In the genomic region with DNA sequence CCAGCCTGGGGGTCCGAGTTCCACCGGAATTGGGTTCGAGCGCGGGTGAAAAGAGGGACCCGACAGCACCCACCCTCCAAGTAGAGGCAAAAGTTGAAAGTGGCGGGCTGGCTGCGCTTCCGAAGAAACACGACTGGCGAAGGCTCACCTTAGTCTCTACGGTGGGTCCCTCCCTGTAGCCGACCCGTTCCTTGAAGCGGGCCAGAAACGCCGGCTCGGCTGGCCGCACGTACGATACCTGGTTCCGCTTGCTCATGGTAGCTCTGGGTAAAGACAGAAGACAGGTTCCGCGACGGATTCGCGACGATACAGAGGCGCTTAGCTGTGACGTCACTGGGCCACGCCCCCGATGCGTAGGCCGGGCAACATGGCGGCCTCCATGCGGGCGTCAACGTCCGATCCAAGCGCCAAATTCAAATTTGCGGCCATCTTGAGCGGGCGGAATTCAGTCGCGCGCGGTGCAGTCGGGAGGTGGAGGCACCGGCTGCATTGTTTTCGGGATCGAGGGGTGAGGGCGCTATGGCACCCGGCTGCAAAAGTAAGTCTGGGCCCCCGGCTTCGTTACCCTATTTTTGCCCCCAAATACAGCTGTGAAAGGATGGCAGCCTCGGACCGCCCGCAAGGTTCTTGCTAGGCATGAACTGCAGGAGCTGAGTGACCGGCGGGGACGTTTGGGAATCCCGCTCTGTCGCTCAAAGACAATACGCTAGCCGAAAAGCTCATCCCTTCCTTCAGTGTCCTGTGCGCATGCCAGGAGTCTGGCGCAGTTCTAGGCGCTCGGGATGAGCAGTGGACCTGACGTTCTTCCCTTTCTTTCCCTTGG, we compare ENCODE assay signal across 8 cellular contexts. TPM values are rescaled to one million over a fixed set of nuclear protein-coding genes. Genes with fewer than 3 reads are reported as not detected.
A peak's percentile ranks its signal among the peaks of the same experiment; 100 is the strongest.
DNase-seq lines count a peak whose midpoint lies in the region; ATAC-seq and TF ChIP-seq lines count a peak whose summit lies in the region.

A gene (minus strand): TSS at position 273 of the 823 bp plus-strand sequence. CDS start 17 bp downstream, at position 256.
A gene with protein sequence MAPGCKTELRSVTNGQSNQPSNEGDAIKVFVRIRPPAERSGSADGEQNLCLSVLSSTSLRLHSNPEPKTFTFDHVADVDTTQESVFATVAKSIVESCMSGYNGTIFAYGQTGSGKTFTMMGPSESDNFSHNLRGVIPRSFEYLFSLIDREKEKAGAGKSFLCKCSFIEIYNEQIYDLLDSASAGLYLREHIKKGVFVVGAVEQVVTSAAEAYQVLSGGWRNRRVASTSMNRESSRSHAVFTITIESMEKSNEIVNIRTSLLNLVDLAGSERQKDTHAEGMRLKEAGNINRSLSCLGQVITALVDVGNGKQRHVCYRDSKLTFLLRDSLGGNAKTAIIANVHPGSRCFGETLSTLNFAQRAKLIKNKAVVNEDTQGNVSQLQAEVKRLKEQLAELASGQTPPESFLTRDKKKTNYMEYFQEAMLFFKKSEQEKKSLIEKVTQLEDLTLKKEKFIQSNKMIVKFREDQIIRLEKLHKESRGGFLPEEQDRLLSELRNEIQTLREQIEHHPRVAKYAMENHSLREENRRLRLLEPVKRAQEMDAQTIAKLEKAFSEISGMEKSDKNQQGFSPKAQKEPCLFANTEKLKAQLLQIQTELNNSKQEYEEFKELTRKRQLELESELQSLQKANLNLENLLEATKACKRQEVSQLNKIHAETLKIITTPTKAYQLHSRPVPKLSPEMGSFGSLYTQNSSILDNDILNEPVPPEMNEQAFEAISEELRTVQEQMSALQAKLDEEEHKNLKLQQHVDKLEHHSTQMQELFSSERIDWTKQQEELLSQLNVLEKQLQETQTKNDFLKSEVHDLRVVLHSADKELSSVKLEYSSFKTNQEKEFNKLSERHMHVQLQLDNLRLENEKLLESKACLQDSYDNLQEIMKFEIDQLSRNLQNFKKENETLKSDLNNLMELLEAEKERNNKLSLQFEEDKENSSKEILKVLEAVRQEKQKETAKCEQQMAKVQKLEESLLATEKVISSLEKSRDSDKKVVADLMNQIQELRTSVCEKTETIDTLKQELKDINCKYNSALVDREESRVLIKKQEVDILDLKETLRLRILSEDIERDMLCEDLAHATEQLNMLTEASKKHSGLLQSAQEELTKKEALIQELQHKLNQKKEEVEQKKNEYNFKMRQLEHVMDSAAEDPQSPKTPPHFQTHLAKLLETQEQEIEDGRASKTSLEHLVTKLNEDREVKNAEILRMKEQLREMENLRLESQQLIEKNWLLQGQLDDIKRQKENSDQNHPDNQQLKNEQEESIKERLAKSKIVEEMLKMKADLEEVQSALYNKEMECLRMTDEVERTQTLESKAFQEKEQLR (N-terminal part only) (plus strand): TSS at position 448 of the 823 bp plus-strand sequence. CDS start 72 bp downstream, at position 520.

- peak within 1 kb of the TSS; percentile 55 for H3K27ac ChIP-seq in PC-3 (ENCODE audit: low read length)

- H3K4me1 ChIP-seq in PC-3 (ENCODE audit: insufficient read depth, low read length) = peaks cover 7% of the 10 kb centered on the region
- no peaks in the 10 kb centered on the region for H3K4me1 ChIP-seq in mucosa of stomach (ENCODE audit: control insufficient read depth, insufficient read depth, low read length)

- peak; percentile 89 for ATAC-seq in GM21619 (IDR thresholded peaks at IDR 0.05; ENCODE audit: unreplicated experiment)
- ATAC-seq in PC-3 = peak; percentile 90

- no peaks in the 10 kb centered on the region for H3F3A ChIP-seq in PC-3 (ENCODE audit: low read length, unreplicated experiment)

- DNase-seq in DMS153 (lab: John Stamatoyannopoulos, UW) (peak; percentile 67), PC-3 (peak; percentile 98), erythroblast (lab: John Stamatoyannopoulos, UW) (peak; percentile 98 to 99)
- DNase-seq in Jurkat, Clone E6-1 (ENCODE audit: low read depth, low spot score) = peak; percentile 96
- peak; percentile 98 for DNase-seq in activated T-cell treated with anti-CD3 and anti-CD28 coated beads, Interleukin-2, amount 50 U/mL, for 1 hour
- peak; percentile 96 to 99 for DNase-seq in stimulated activated CD8-positive, alpha-beta memory T cell treated with anti-CD3 and anti-CD28 coated beads, Interleukin-7, amount 100 ng/mL, for 1 hour (ENCODE audit: low read depth in 2 of 2)

- H3K27me3 ChIP-seq in PC-3 (ENCODE audit: low read length) (no peaks in the 10 kb centered on the region), mucosa of stomach (ENCODE audit: control insufficient read depth, insufficient read depth, low read length) (no peaks in the 10 kb centered on the region)

- H3K9ac ChIP-seq in PC-3 (ENCODE audit: low read length) (peak within 1 kb of the TSS; percentile 83), mucosa of stomach (ENCODE audit: low read length) (peak within 1 kb of the TSS; percentile 82)

- TF ChIP-seq POLR2A in erythroblast (IDR thresholded peaks at IDR 0.05; ENCODE audit: low read length) = peak; percentile 95

- H2AFZ ChIP-seq in PC-3 (ENCODE audit: low read length) = peak within 1 kb of the TSS; percentile 95

- peaks cover 66% of the 10 kb centered on the region for H3K36me3 ChIP-seq in PC-3 (ENCODE audit: low read depth, low read length)
- no peaks in the 10 kb centered on the region for H3K36me3 ChIP-seq in mucosa of stomach (ENCODE audit: control insufficient read depth, insufficient read depth, low read length)

- CTCF ChIA-PET in PC-3 (lab: Charles Lee) = no interaction called here

- POLR2A ChIA-PET in PC-3 (lab: Charles Lee; ENCODE audit: unreplicated experiment) = interaction anchor here (0.6 kb wide), 1 partner anchor 404 kb away, joined by 5 read pairs; no protein-coding TSS in a partner anchor

- peak within 1 kb of the TSS; percentile 88 for H3K4me2 ChIP-seq in PC-3 (ENCODE audit: low read length)

- H3K9me3 ChIP-seq in PC-3 (ENCODE audit: low read length) (peaks cover 47% of the 10 kb centered on the region; the same call in 1 of the 2 replicates), mucosa of stomach (ENCODE audit: control insufficient read depth, low read length) (no peaks in the 10 kb centered on the region)

- H3K79me2 ChIP-seq in PC-3 (ENCODE audit: low read length) = peaks cover 76% of the 10 kb centered on the region

- H4K20me1 ChIP-seq in PC-3 (ENCODE audit: low read length) = no peaks in the 10 kb centered on the region

- H3K9me2 ChIP-seq in PC-3 (replicated peaks; ENCODE audit: low read length) = no peaks in the 10 kb centered on the region

- peak; percentile 30; the same call in 1 of the 2 replicates for TF ChIP-seq CTCF in PC-3 (conservative IDR thresholded peaks at IDR 0.05; ENCODE audit: low read depth, low read length)

- TSS peak; percentile 77 for BruUV-seq in PC-3 (replicated peaks; lab: Mats Ljungman, UMichigan)

- H3K4me3 ChIP-seq in Jurkat, Clone E6-1 (ENCODE audit: low read length) = peak within 1 kb of the TSS; percentile 89
- peak within 1 kb of the TSS; percentile 76 for H3K4me3 ChIP-seq in PC-3 (ENCODE audit: low read length)
- peak within 1 kb of the TSS; percentile 80 for H3K4me3 ChIP-seq in mucosa of stomach (ENCODE audit: low read length)

- intact Hi-C loops in PC-3 (cut with micrococcal nuclease) = loop anchor here (1.0 to 5.0 kb wide), 5 partner anchors 121 to 439 kb away; no protein-coding TSS in a partner anchor

RNA-seq across cellular contexts. Expression of the first gene that starts in this region (rescaled TPM):
- polyA plus RNA-seq in Jurkat, Clone E6-1 (2012; ENCODE audit: insufficient read depth, insufficient read length) = 29.8 TPM
- 16.5 and 20.4 TPM in 2 replicates for total RNA-seq in PC-3 (2014; rRNA removed)

RNA-seq across cellular contexts. Expression of the second gene that starts in this region (rescaled TPM):
- 53.0 TPM for polyA plus RNA-seq in Jurkat, Clone E6-1 (2012; ENCODE audit: insufficient read depth, insufficient read length)
- 19.1 and 31.8 TPM in 2 replicates for total RNA-seq in PC-3 (2014; rRNA removed)

Comparison
In these comparisons a context has a peak if more than half of its experiments do, and no peak if none do; other contexts are left out.
1. Peak in every context shown above with its lines: DNase-seq, ATAC-seq, H3K4me3 ChIP-seq and H3K27ac ChIP-seq.